Comparison of ENCODE assay signal across 26 cellular contexts in genomic region chr3:23647706-23648258, GRCh38.
"Had no signal": no experiment of that assay in that cellular context is flagged by ENCODE, and none has a peak within 500 bp of the region (broad histone marks: within the 10 kb centered on the region; RNA-seq: fewer than 3 reads in every experiment).

No MANE protein-coding gene starts in this region.

- H2AFZ ChIP-seq: neural progenitor cell had no signal

- H3K36me3 Mint-ChIP-seq: mesothelial cell of epicardium, naive B cell, natural killer cell, neural progenitor cell had no signal

- DNase-seq: immature natural killer cell; kidney; left colon; left lung; lower lobe of right lung; naive B cell; natural killer cell; nephron progenitor cell; ovary; retina; right cardiac atrium; stimulated activated CD4-positive, alpha-beta T cell treated with anti-CD3 and anti-CD28 coated beads, Interleukin-12 subunit alpha, Interleukin-12 subunit beta, amount 100 ng/mL, for 4 hours; stimulated activated CD4-positive, alpha-beta T cell treated with anti-CD3 and anti-CD28 coated beads, Interleukin-15, amount 100 ng/mL, for 24 hours; stimulated activated CD4-positive, alpha-beta T cell treated with anti-CD3 and anti-CD28 coated beads, Interleukin-2, amount 100 ng/mL, for 24 hours; stimulated activated CD4-positive, alpha-beta T cell treated with anti-CD3 and anti-CD28 coated beads, Interleukin-4, amount 100 ng/mL, for 1 hour; stimulated activated naive CD4-positive, alpha-beta T cell; tibial artery; trophoblast cell; upper lobe of right lung had no signal

- H3K4me1 ChIP-seq: left lung, tibial artery, upper lobe of right lung had no signal

- H3K9me3 ChIP-seq: left lung, lower lobe of right lung, ovary, suprapubic skin, thoracic aorta, tibial artery, upper lobe of right lung had no signal

- H3K4me3 Mint-ChIP-seq: immature natural killer cell; mesothelial cell of epicardium; naive B cell; natural killer cell; nephron progenitor cell; neural progenitor cell; stimulated activated naive CD8-positive, alpha-beta T cell treated with anti-CD3 and anti-CD28 coated beads, Interleukin-15, Interleukin-2, amounts not matched to agents 100 ng/mL and 50 ng/mL, for 24 hours had no signal

- H3K27ac ChIP-seq: left lung, lower lobe of right lung, neural progenitor cell, ovary, skin epidermis, suprapubic skin, thoracic aorta, tibial artery, upper lobe of right lung had no signal

- H3K4me2 ChIP-seq: neural progenitor cell had no signal

- H3K36me3 ChIP-seq: left lung, lower lobe of right lung, neural progenitor cell, ovary, suprapubic skin, thoracic aorta, tibial artery, upper lobe of right lung had no signal

- H3K27me3 Mint-ChIP-seq: naive B cell; stimulated activated naive CD8-positive, alpha-beta T cell treated with anti-CD3 and anti-CD28 coated beads, Interleukin-15, Interleukin-2, amounts not matched to agents 100 ng/mL and 50 ng/mL, for 24 hours had no signal

- H3K9me3 Mint-ChIP-seq: immature natural killer cell; stimulated activated naive CD8-positive, alpha-beta T cell treated with anti-CD3 and anti-CD28 coated beads, Interleukin-15, Interleukin-2, amounts not matched to agents 100 ng/mL and 50 ng/mL, for 24 hours had no signal

- H3K4me3 ChIP-seq: left lung, lower lobe of right lung, neural progenitor cell, ovary, skin epidermis, suprapubic skin, thoracic aorta, tibial artery, upper lobe of right lung had no signal

- H3K27ac Mint-ChIP-seq: mesothelial cell of epicardium; natural killer cell; nephron progenitor cell; progenitor cell of endocrine pancreas; stimulated activated naive CD8-positive, alpha-beta T cell treated with anti-CD3 and anti-CD28 coated beads, Interleukin-15, Interleukin-2, amounts not matched to agents 100 ng/mL and 50 ng/mL, for 24 hours had no signal

- H3K27me3 ChIP-seq: left lung, neural progenitor cell, ovary, suprapubic skin, tibial artery, upper lobe of right lung had no signal

- ATAC-seq: left lung, lower lobe of right lung, natural killer cell had no signal
